Comparison of ENCODE assay signal across 16 cellular contexts in the genomic region with DNA sequence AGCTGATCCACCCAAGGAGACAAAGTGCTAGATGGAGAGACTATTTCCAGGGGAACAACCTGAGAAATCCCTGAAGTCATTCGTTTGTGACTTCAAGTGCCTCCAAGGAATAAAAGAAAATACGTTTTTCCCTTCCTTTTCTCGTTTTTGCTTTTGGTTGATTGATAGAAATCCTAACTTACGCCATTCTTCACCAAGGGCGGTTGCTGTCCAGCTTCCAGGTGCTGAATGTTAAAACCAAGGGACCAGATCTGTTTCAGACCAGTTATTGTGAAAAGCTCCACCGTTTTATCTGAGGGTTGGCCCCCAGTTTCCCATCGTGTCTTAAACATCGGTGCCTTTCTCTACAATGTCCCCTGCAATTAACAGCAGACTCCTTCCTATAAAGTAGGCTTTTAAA.
DNase-seq lines count a peak whose midpoint lies in the region; ATAC-seq and TF ChIP-seq lines count a peak whose summit lies in the region.
"Had no signal": no experiment of that assay in that cellular context is flagged by ENCODE, and none has a peak within 500 bp of the region (broad histone marks: within the 10 kb centered on the region; RNA-seq: fewer than 3 reads in every experiment).

No MANE protein-coding gene starts in this region.

- H3K36me3 Mint-ChIP-seq in activated T-cell treated with anti-CD3 and anti-CD28 coated beads, Interleukin-2, amount 50 U/mL, for 24 hours (ENCODE audit: low read depth): no peaks in the 10 kb centered on the region
- H3K36me3 Mint-ChIP-seq: stimulated activated naive B cell treated with anti-CD40 and anti-IgM and Interleukin-4, amounts not matched to agents 10 μg/mL and 1 μg/mL and 100 μg/mL, for 72 hours had no signal

- H3K27me3 ChIP-seq in DND-41 (ENCODE audit: insufficient read depth, low read length, poor library complexity): no peaks in the 10 kb centered on the region

- H3K9me3 ChIP-seq in DND-41 (ENCODE audit: insufficient read depth, low read length, severe bottlenecking): no peaks in the 10 kb centered on the region
- H3K9me3 ChIP-seq: pancreas had no signal

- no peaks in the 10 kb centered on the region for H3K36me3 ChIP-seq in DND-41 (ENCODE audit: insufficient read depth, low read length)
- H3K36me3 ChIP-seq: pancreas, SJSA1 had no signal

- H3K79me2 ChIP-seq in DND-41 (ENCODE audit: insufficient read depth, low read length): no peaks in the 10 kb centered on the region

- H2AFZ ChIP-seq in DND-41 (ENCODE audit: low read depth, low read length): no peak overlapping the region

- peak; percentile 8 for DNase-seq in DND-41
- peak; percentile 23 for DNase-seq in NB4 (ENCODE audit: low read depth)
- peak; percentile 58 for DNase-seq in ecto neural progenitor cell (ENCODE audit: low spot score)
- DNase-seq in myocyte (ENCODE audit: low read depth): peak; percentile 9
- DNase-seq in activated T-cell treated with anti-CD3 and anti-CD28 coated beads, Interleukin-2, amount 50 U/mL, for 24 hours: no peak
- DNase-seq: activated B cell treated with CpG ODN at 0.5 μM for 24 hours; kidney; MV-4-11; pancreas; stimulated activated CD4-positive, alpha-beta T cell treated with anti-CD3 and anti-CD28 coated beads, Interleukin-2, amount 100 ng/mL, for 48 hours; stimulated activated naive B cell treated with anti-CD40 and anti-IgM and Interleukin-4, amounts not matched to agents 10 μg/mL and 1 μg/mL and 100 μg/mL, for 72 hours had no signal

- no peak overlapping the region for H3K27ac ChIP-seq in DND-41 (ENCODE audit: low read length)
- H3K27ac ChIP-seq: pancreas, SJSA1 had no signal

- no peak for TF ChIP-seq POLR2A in NB4 (IDR thresholded peaks at IDR 0.05; ENCODE audit: extremely low read depth, insufficient read length)

- H3K4me3 ChIP-seq in DND-41 (ENCODE audit: low read depth in 1 of 2, low read length in 2 of 2) (no peak overlapping the region), NB4 (ENCODE audit: low read depth, low read length) (no peak overlapping the region)
- H3K4me3 ChIP-seq: pancreas, SJSA1 had no signal

- H4K20me1 ChIP-seq in DND-41 (ENCODE audit: insufficient read depth, low read length): no peaks in the 10 kb centered on the region

- no peak overlapping the region for H3K27ac Mint-ChIP-seq in activated T-cell treated with anti-CD3 and anti-CD28 coated beads, Interleukin-2, amount 50 U/mL, for 24 hours
- H3K27ac Mint-ChIP-seq: activated B cell treated with CpG ODN at 0.5 μM for 24 hours; stimulated activated naive B cell treated with anti-CD40 and anti-IgM and Interleukin-4, amounts not matched to agents 10 μg/mL and 1 μg/mL and 100 μg/mL, for 72 hours had no signal

- no peaks in the 10 kb centered on the region for H3K9me3 Mint-ChIP-seq in activated T-cell treated with anti-CD3 and anti-CD28 coated beads, Interleukin-2, amount 50 U/mL, for 24 hours
- H3K9me3 Mint-ChIP-seq: central memory CD8-positive, alpha-beta T cell; stimulated activated naive B cell treated with anti-CD40 and anti-IgM and Interleukin-4, amounts not matched to agents 10 μg/mL and 1 μg/mL and 100 μg/mL, for 72 hours had no signal

- no peak overlapping the region for H3K4me3 Mint-ChIP-seq in activated T-cell treated with anti-CD3 and anti-CD28 coated beads, Interleukin-2, amount 50 U/mL, for 24 hours
- H3K4me3 Mint-ChIP-seq: activated B cell treated with CpG ODN at 0.5 μM for 24 hours; central memory CD8-positive, alpha-beta T cell; stimulated activated naive B cell treated with anti-CD40 and anti-IgM and Interleukin-4, amounts not matched to agents 10 μg/mL and 1 μg/mL and 100 μg/mL, for 72 hours had no signal

- TF ChIP-seq CTCF in DND-41 (IDR thresholded peaks at IDR 0.05; ENCODE audit: borderline replicate concordance, extremely low read depth, low read length, poor library complexity, severe bottlenecking) (no peak), NB4 (IDR thresholded peaks at IDR 0.05; ENCODE audit: low read depth, low read length) (no peak)

- H3K4me1 Mint-ChIP-seq in activated T-cell treated with anti-CD3 and anti-CD28 coated beads, Interleukin-2, amount 50 U/mL, for 24 hours (ENCODE audit: low read depth): no peaks in the 10 kb centered on the region
- H3K4me1 Mint-ChIP-seq: activated B cell treated with CpG ODN at 0.5 μM for 24 hours; stimulated activated naive B cell treated with anti-CD40 and anti-IgM and Interleukin-4, amounts not matched to agents 10 μg/mL and 1 μg/mL and 100 μg/mL, for 72 hours had no signal

- no peaks in the 10 kb centered on the region for H3K4me1 ChIP-seq in DND-41 (ENCODE audit: insufficient read depth, low read length)
- H3K4me1 ChIP-seq: pancreas, SJSA1 had no signal

- ATAC-seq in DND-41 (ENCODE audit: insufficient read depth, low read depth) (no peak), HG02981 (IDR thresholded peaks at IDR 0.05; ENCODE audit: unreplicated experiment) (no peak), GM18511 (IDR thresholded peaks at IDR 0.05; ENCODE audit: unreplicated experiment) (no peak)
- ATAC-seq in activated CD4-positive, CD25-positive, alpha-beta regulatory T cell treated with anti-CD3 and anti-CD28 coated beads, Interleukin-2, amount 50 U/mL, for 24 hours: no peak
- ATAC-seq: pancreas; stimulated activated naive B cell treated with anti-CD40 and anti-IgM and Interleukin-4, amounts not matched to agents 10 μg/mL and 1 μg/mL and 100 μg/mL, for 72 hours had no signal

- no peak overlapping the region for H3K4me2 ChIP-seq in DND-41 (ENCODE audit: insufficient read depth, low read length)

- no peak overlapping the region for H3K9ac ChIP-seq in DND-41 (ENCODE audit: low read depth, low read length)

- peaks cover 71% of the 10 kb centered on the region for H3K27me3 Mint-ChIP-seq in activated T-cell treated with anti-CD3 and anti-CD28 coated beads, Interleukin-2, amount 50 U/mL, for 24 hours
